In genomic region chr16:75029854-75030253, GRCh38 we compare ENCODE assay signal across 20 cellular contexts. TPM values are rescaled to one million over a fixed set of nuclear protein-coding genes. Genes with fewer than 3 reads are reported as not detected.
DNase-seq lines count a peak whose midpoint lies in the region; ATAC-seq, FAIRE-seq and TF ChIP-seq lines count a peak whose summit lies in the region.
"Had no signal": no experiment of that assay in that cellular context is flagged by ENCODE, and none has a peak within 500 bp of the region (broad histone marks: within the 10 kb centered on the region; RNA-seq: fewer than 3 reads in every experiment).

No MANE protein-coding gene starts in this region.

- no peak overlapping the region for H2BK120ac ChIP-seq in trophoblast cell (ENCODE audit: insufficient read depth, low read length, poor library complexity)

- H3K4me1 ChIP-seq in trophoblast cell (ENCODE audit: control insufficient read depth in 1 of 2, insufficient read depth in 2 of 2, low read length in 2 of 2) (peaks cover 0 to 8% of the 10 kb centered on the region in 2 experiments), lower lobe of right lung (peaks cover 21% of the 10 kb centered on the region)
- H3K4me1 ChIP-seq: SJCRH30 had no signal

- H4K12ac ChIP-seq in trophoblast cell (ENCODE audit: low read depth, low read length), result no peak overlapping the region

- H3K79me2 ChIP-seq in trophoblast cell (ENCODE audit: control insufficient read depth, insufficient read depth, low read length, poor library complexity), result peaks cover 3% of the 10 kb centered on the region

- no peaks in the 10 kb centered on the region for H3K9me3 ChIP-seq in trophoblast cell (ENCODE audit: insufficient read depth, low read depth, low read length)
- no peaks in the 10 kb centered on the region for H3K9me3 ChIP-seq in lower lobe of right lung
- H3K9me3 ChIP-seq: SJCRH30 had no signal

- H3K36me3 ChIP-seq in bronchial epithelial cell (ENCODE audit: control insufficient read depth, insufficient read depth, low read length) (no peaks in the 10 kb centered on the region), trophoblast cell (ENCODE audit: control insufficient read depth in 1 of 2, insufficient read depth in 2 of 2, low read length in 2 of 2) (no peaks in the 10 kb centered on the region), lower lobe of right lung (no peaks in the 10 kb centered on the region)
- H3K36me3 ChIP-seq: SJCRH30 had no signal

- H3K4ac ChIP-seq in trophoblast cell (ENCODE audit: low read depth, low read length), result no peak overlapping the region

- TF ChIP-seq CTCF in bronchial epithelial cell (IDR thresholded peaks at IDR 0.05; ENCODE audit: insufficient read depth, low read length, severe bottlenecking), result no peak
- no peak for TF ChIP-seq CTCF in lower lobe of right lung (IDR thresholded peaks at IDR 0.05)

- H2AK5ac ChIP-seq in trophoblast cell (ENCODE audit: low read length), result no peak overlapping the region

- H3K79me1 ChIP-seq in trophoblast cell (ENCODE audit: low read length), result no peaks in the 10 kb centered on the region

- H3K4me3 ChIP-seq in bronchial epithelial cell (ENCODE audit: low read depth, low read length) (no peak overlapping the region), trophoblast cell (ENCODE audit: low read depth, low read length) (no peak overlapping the region), lower lobe of right lung (no peak overlapping the region)
- H3K4me3 ChIP-seq: SJCRH30 had no signal

- no peak overlapping the region for H2BK5ac ChIP-seq in trophoblast cell (ENCODE audit: low read depth, low read length, poor library complexity)

- no peak overlapping the region for H3K27ac ChIP-seq in trophoblast cell (ENCODE audit: low read depth, low read length)
- no peak overlapping the region for H3K27ac ChIP-seq in lower lobe of right lung
- H3K27ac ChIP-seq: parathyroid adenoma, SJCRH30 had no signal

- no peak overlapping the region for H2BK12ac ChIP-seq in trophoblast cell (ENCODE audit: low read length)

- ATAC-seq in lower lobe of right lung (no peak), GM21526 (IDR thresholded peaks at IDR 0.05; ENCODE audit: low FRiP score, unreplicated experiment) (no peak), GM18502 (IDR thresholded peaks at IDR 0.05; ENCODE audit: poor library complexity, unreplicated experiment) (no peak)
- ATAC-seq: left lobe of liver had no signal

- no peak overlapping the region for H4K8ac ChIP-seq in trophoblast cell (ENCODE audit: low read depth, low read length)

- no peak overlapping the region for H3K9ac ChIP-seq in trophoblast cell (ENCODE audit: low read length)
- H3K9ac ChIP-seq: parathyroid adenoma had no signal

- no peak overlapping the region for H3K4me2 ChIP-seq in trophoblast cell (ENCODE audit: low read length)

- no peak overlapping the region for H3K23ac ChIP-seq in trophoblast cell (ENCODE audit: low read length)

- no peak overlapping the region for H3K18ac ChIP-seq in trophoblast cell (ENCODE audit: low read length)

- no peak overlapping the region for H3K14ac ChIP-seq in trophoblast cell (ENCODE audit: low read length)

- intact Hi-C loops in lower lobe of right lung (cut with DNase I), result no loop called here

- no peaks in the 10 kb centered on the region for H3K27me3 ChIP-seq in bronchial epithelial cell (ENCODE audit: control insufficient read depth, insufficient read depth, low read length)
- no peaks in the 10 kb centered on the region for H3K27me3 ChIP-seq in trophoblast cell (ENCODE audit: insufficient read depth, low read length)
- H3K27me3 ChIP-seq in lower lobe of right lung (ENCODE audit: low read depth), result no peaks in the 10 kb centered on the region
- H3K27me3 ChIP-seq: SJCRH30 had no signal

- DNase-seq in EL (peak; percentile 84), NCI-H226 (peak; percentile 12), bronchial epithelial cell (ENCODE audit: low read depth) (peak; percentile 35), trophoblast cell (peak; percentile 64 to 83), lower lobe of right lung (no peak), hypothalamus (lab: John Stamatoyannopoulos, UW) (no peak)
- DNase-seq: activated CD4-positive, alpha-beta T cell treated with anti-CD3 and anti-CD28 coated beads, Interleukin-2, amount 50 U/mL, for 1 hour; activated T-cell treated with anti-CD3 and anti-CD28 coated beads, Interleukin-2, amount 50 U/mL, for 72 hours; CD4-positive, alpha-beta T cell; hippocampal formation; NCI-H2107; SJCRH30 had no signal

- FAIRE-seq in bronchial epithelial cell (lab: Jason Lieb, UNC), result no peak
- FAIRE-seq: colon, G401.6, GM18507, GM19239 had no signal

- no peak overlapping the region for H4K91ac ChIP-seq in trophoblast cell (ENCODE audit: low read depth, low read length)

- H2AFZ ChIP-seq in trophoblast cell (ENCODE audit: insufficient read depth, low read length, poor library complexity), result no peak overlapping the region
- H2AFZ ChIP-seq: parathyroid adenoma had no signal

RNA-seq across cellular contexts. Expression of gene ZNRF1, which starts 31.0 kb away (rescaled TPM):
- total RNA-seq in bronchial epithelial cell, result 10.8 and 13.8 TPM in 2 replicates
- 45.7 and 47.3 TPM in 2 replicates for polyA plus RNA-seq in trophoblast cell (2013)
- 23.5 TPM for total RNA-seq in lower lobe of right lung

RNA-seq across cellular contexts. Expression of gene WDR59, which starts 44.9 kb away (rescaled TPM):
- total RNA-seq in bronchial epithelial cell (7.6 and 12.5 TPM in 2 replicates), lower lobe of right lung (49.5 TPM)
- 33.8 and 36.1 TPM in 2 replicates for polyA plus RNA-seq in trophoblast cell (2013)

Comparison
In these comparisons a context has a peak if more than half of its experiments do, and no peak if none do; other contexts are left out.
1. DNase-seq: peak in EL (single experiment), NCI-H226 (single experiment), bronchial epithelial cell (single experiment) and trophoblast cell (2 of 2); none in lower lobe of right lung (single experiment) and hypothalamus (0 of 51).